In genomic region chr5:64800926-64801325, GRCh38 we compare ENCODE assay signal across 23 cellular contexts. TPM values are rescaled to one million over a fixed set of nuclear protein-coding genes. Genes with fewer than 3 reads are reported as not detected.
DNase-seq lines count a peak whose midpoint lies in the region; ATAC-seq, FAIRE-seq and TF ChIP-seq lines count a peak whose summit lies in the region.
"Had no signal": no experiment of that assay in that cellular context is flagged by ENCODE, and none has a peak within 500 bp of the region (broad histone marks: within the 10 kb centered on the region; RNA-seq: fewer than 3 reads in every experiment).

No MANE protein-coding gene starts in this region.

- TF ChIP-seq RAD21 in IMR-90 (IDR thresholded peaks at IDR 0.05; ENCODE audit: low read length): no peak

- no peak overlapping the region for H2BK15ac ChIP-seq in IMR-90 (ENCODE audit: low read depth, low read length)

- dilution Hi-C loops in IMR-90 (cut with HindIII; ENCODE audit: low sequenced_read_pairs, unreplicated experiment): no loop called here

- no peak overlapping the region for H3K27ac ChIP-seq in IMR-90 (ENCODE audit: insufficient read depth, low read length)
- no peak overlapping the region for H3K27ac ChIP-seq in kidney (ENCODE audit: low read depth in 2 of 2, low read length in 2 of 2)
- H3K27ac ChIP-seq: A549, GM23248 had no signal

- no peaks in the 10 kb centered on the region for H4K20me1 ChIP-seq in IMR-90 (ENCODE audit: insufficient read depth, low read length)

- H3K4ac ChIP-seq in IMR-90 (ENCODE audit: low read depth, low read length): no peak overlapping the region

- in situ Hi-C loops in IMR-90 (cut with MboI; ENCODE audit: low sequenced_read_pairs): no loop called here

- no peak overlapping the region for H2BK120ac ChIP-seq in IMR-90 (ENCODE audit: low read depth, low read length)

- no peak overlapping the region for H3K14ac ChIP-seq in IMR-90 (replicated peaks; ENCODE audit: low read depth, low read length)

- BruUV-seq in IMR-90 (replicated peaks; lab: Mats Ljungman, UMichigan): no TSS peak

- H3K36me3 ChIP-seq in IMR-90 (ENCODE audit: control insufficient read depth, insufficient read depth, low read length) (no peaks in the 10 kb centered on the region), kidney (ENCODE audit: control insufficient read depth in 1 of 2, insufficient read depth in 2 of 2, low read length in 2 of 2) (no peaks in the 10 kb centered on the region)

- H3K27me3 ChIP-seq in IMR-90 (ENCODE audit: control insufficient read depth, insufficient read depth, low read length): no peaks in the 10 kb centered on the region

- H2BK20ac ChIP-seq in IMR-90 (ENCODE audit: low read depth, low read length): no peak overlapping the region

- no peak overlapping the region for H4K8ac ChIP-seq in IMR-90 (ENCODE audit: low read depth in 2 of 2, low read length in 2 of 2)

- no peak overlapping the region for H3K4me3 ChIP-seq in AG10803 (ENCODE audit: low read length)
- H3K4me3 ChIP-seq in IMR-90 (ENCODE audit: insufficient read depth, low read depth, low read length): no peak overlapping the region
- no peak overlapping the region for H3K4me3 ChIP-seq in kidney (ENCODE audit: low read length in 2 of 2)
- H3K4me3 ChIP-seq: A549, GM12878, GM23248 had no signal

- H3K4me2 ChIP-seq in IMR-90 (ENCODE audit: low read depth, low read length): no peak overlapping the region
- H3K4me2 ChIP-seq: A549 had no signal

- WGBS in IMR-90 (ENCODE audit: extremely low coverage in 2 of 2, insufficient read length in 1 of 2), 2 experiments: no CpG with 5 or more reads among the region's 2 CpGs

- no peaks in the 10 kb centered on the region for H3K9me1 ChIP-seq in IMR-90 (ENCODE audit: insufficient read depth, low read length)

- no peak overlapping the region for H3K23ac ChIP-seq in IMR-90 (ENCODE audit: low read depth, low read length)

- ATAC-seq in IMR-90 (ENCODE audit: low read depth): peak; percentile 40
- ATAC-seq: A549, GM12878 had no signal

- TF ChIP-seq POLR2A in IMR-90 (IDR thresholded peaks at IDR 0.05; ENCODE audit: low read depth, low read length): no peak

- peak; percentile 94 for FAIRE-seq in kidney (lab: Jason Lieb, UNC)
- FAIRE-seq: A549, GM12878, GM19239, H1 had no signal

- no peak overlapping the region for H3K9ac ChIP-seq in IMR-90 (ENCODE audit: low read depth, low read length)
- H3K9ac ChIP-seq in kidney (ENCODE audit: low read length in 2 of 2): no peak overlapping the region
- H3K9ac ChIP-seq: GM23248 had no signal

- no peak for TF ChIP-seq CTCF in AG10803 (conservative IDR thresholded peaks at IDR 0.05; ENCODE audit: low read length)
- no peak for TF ChIP-seq CTCF in IMR-90 (conservative IDR thresholded peaks at IDR 0.05; ENCODE audit: low read depth, low read length)
- no peak for TF ChIP-seq CTCF in kidney (IDR thresholded peaks at IDR 0.05; ENCODE audit: borderline replicate concordance, extremely low read depth, insufficient read depth)

- no peak overlapping the region for H2AFZ ChIP-seq in IMR-90 (replicated peaks; ENCODE audit: low read length, poor library complexity)
- H2AFZ ChIP-seq: GM23248 had no signal

- intact Hi-C loops in IMR-90 (cut with micrococcal nuclease): no loop called here
- intact Hi-C loops in kidney (cut with DNase I): no loop called here

- peak overlapping the region; percentile 36; the same call in 1 of the 2 replicates for H3K18ac ChIP-seq in IMR-90 (ENCODE audit: low read depth, low read length)

- peaks cover 2% of the 10 kb centered on the region for H3K4me1 ChIP-seq in IMR-90 (ENCODE audit: control insufficient read depth, insufficient read depth, low read length)
- no peaks in the 10 kb centered on the region for H3K4me1 ChIP-seq in kidney (ENCODE audit: control insufficient read depth in 1 of 2, insufficient read depth in 1 of 2, low read depth in 1 of 2, low read length in 2 of 2)
- H3K4me1 ChIP-seq: A549 had no signal

- H3K79me1 ChIP-seq in IMR-90 (ENCODE audit: low read depth in 1 of 2, low read length in 2 of 2): no peaks in the 10 kb centered on the region

- H4K91ac ChIP-seq in IMR-90 (ENCODE audit: insufficient read depth, low read depth, low read length): no peak overlapping the region

- H3K9me3 ChIP-seq in IMR-90 (ENCODE audit: control insufficient read depth, insufficient read depth, low read length) (no peaks in the 10 kb centered on the region), kidney (ENCODE audit: control insufficient read depth in 1 of 2, low read length in 2 of 2) (no peaks in the 10 kb centered on the region)
- H3K9me3 ChIP-seq: A549 had no signal

- H2BK5ac ChIP-seq in IMR-90 (ENCODE audit: low read depth, low read length, poor library complexity, severe bottlenecking): no peak overlapping the region

- no peak overlapping the region; the same call in 1 of the 2 replicates for H4K5ac ChIP-seq in IMR-90 (ENCODE audit: low read depth, low read length)

- H3K56ac ChIP-seq in IMR-90 (ENCODE audit: extremely low read depth, insufficient read depth, low read length): no peak overlapping the region

- CTCF ChIA-PET in IMR-90 (lab: Yijun Ruan, JAX): no interaction called here

- peak; percentile 12 for DNase-seq in AG10803 (ENCODE audit: low read depth)
- peak; percentile 29 for DNase-seq in EL
- DNase-seq in IMR-90: no peak
- no peak for DNase-seq in kidney
- no peak for DNase-seq in effector CD4-positive, alpha-beta T cell
- no peak for DNase-seq in hypothalamus (lab: John Stamatoyannopoulos, UW)
- no peak for DNase-seq in NCI-H1417 treated with DMSO at 0.1 percent for 48 hours (lab: John Stamatoyannopoulos, UW)
- DNase-seq: 8988T; ACHN; C1 segment of cervical spinal cord; Calu3; CD4-positive, alpha-beta memory T cell; COR-L47; DMS53; DMS79 treated with DMSO at 0.1 percent for 48 hours; GDM1; GM23248; H9; HFFc6 had no signal

- H2AK5ac ChIP-seq in IMR-90 (ENCODE audit: low read depth, low read length): no peak overlapping the region

- POLR2A ChIA-PET in IMR-90 (lab: Charles Lee; ENCODE audit: unreplicated experiment): no interaction called here

- no peak overlapping the region for H2AK9ac ChIP-seq in IMR-90 (replicated peaks; ENCODE audit: low read depth, low read length, poor library complexity)

TF ChIP-seq in IMR-90, 13 proteins besides CTCF, POLR2A, EP300 and RAD21:
- no peak for TF ChIP-seq RCOR1 (IDR thresholded peaks at IDR 0.05; ENCODE audit: insufficient replicate concordance, low read length)
- no peak for TF ChIP-seq CHD1 (IDR thresholded peaks at IDR 0.05; ENCODE audit: low read depth, low read length)
- TF ChIP-seq MXI1 (IDR thresholded peaks at IDR 0.05; ENCODE audit: borderline replicate concordance, low read depth, low read length): no peak
- no peak for TF ChIP-seq BHLHE40 (IDR thresholded peaks at IDR 0.05; ENCODE audit: low read depth, low read length)
- TF ChIP-seq CEBPB (IDR thresholded peaks at IDR 0.05; ENCODE audit: low read depth, low read length): no peak
- no peak for TF ChIP-seq SMC3 (IDR thresholded peaks at IDR 0.05; ENCODE audit: low read depth, low read length)
- no peak for TF ChIP-seq USF2 (IDR thresholded peaks at IDR 0.05; ENCODE audit: low read depth, low read length)
- TF ChIP-seq MAZ (IDR thresholded peaks at IDR 0.05; ENCODE audit: borderline replicate concordance, low read depth, low read length): no peak
- no peak for TF ChIP-seq ELK1 (IDR thresholded peaks at IDR 0.05; ENCODE audit: borderline replicate concordance, low read depth, low read length)

RNA-seq across cellular contexts. Expression of gene CWC27, which starts 32.2 kb away (rescaled TPM):
- total RNA-seq in IMR-90 (2012; rRNA removed) (13.3 and 34.4 TPM in 2 replicates), kidney (17.3 TPM)
- polyA plus RNA-seq in IMR-90 (2012; rRNA removed) (15.3 and 17.1 TPM in 2 replicates), kidney (ENCODE audit: insufficient read depth, low read depth, low replicate concordance) (16.5 TPM)
- 1.3 and 1.6 TPM in 2 replicates for polyA plus RNA-seq in IMR-90 (2012; cell fraction: cytosol; rRNA removed)
- polyA plus RNA-seq in IMR-90 (2012; cell fraction: nucleus; rRNA removed; ENCODE audit: low replicate concordance): 0.41 and 3.6 TPM in 2 replicates

RNA-seq across cellular contexts. Expression of gene SREK1IP1, which starts 32.4 kb away (rescaled TPM):
- total RNA-seq in IMR-90 (2012; rRNA removed) (6.5 and 8.3 TPM in 2 replicates), kidney (16.8 TPM)
- polyA plus RNA-seq in IMR-90 (2012; rRNA removed) (3.3 TPM in 2 replicates), kidney (ENCODE audit: insufficient read depth, low read depth, low replicate concordance) (21.8 TPM)
- 1.1 TPM in 2 replicates for polyA plus RNA-seq in IMR-90 (2012; cell fraction: cytosol; rRNA removed)
- polyA plus RNA-seq in IMR-90 (2012; cell fraction: nucleus; rRNA removed; ENCODE audit: low replicate concordance): 0.74 and 1.4 TPM in 2 replicates

Comparison
In these comparisons a context has a peak if more than half of its experiments do, and no peak if none do; other contexts are left out.
1. DNase-seq: peak in AG10803 (single experiment) and EL (single experiment); none in IMR-90 (single experiment), kidney (single experiment), effector CD4-positive, alpha-beta T cell (single experiment), hypothalamus (0 of 51) and NCI-H1417 treated with DMSO at 0.1 percent for 48 hours (single experiment).